1 cellular context compared by ENCODE assay signal in the genomic region with DNA sequence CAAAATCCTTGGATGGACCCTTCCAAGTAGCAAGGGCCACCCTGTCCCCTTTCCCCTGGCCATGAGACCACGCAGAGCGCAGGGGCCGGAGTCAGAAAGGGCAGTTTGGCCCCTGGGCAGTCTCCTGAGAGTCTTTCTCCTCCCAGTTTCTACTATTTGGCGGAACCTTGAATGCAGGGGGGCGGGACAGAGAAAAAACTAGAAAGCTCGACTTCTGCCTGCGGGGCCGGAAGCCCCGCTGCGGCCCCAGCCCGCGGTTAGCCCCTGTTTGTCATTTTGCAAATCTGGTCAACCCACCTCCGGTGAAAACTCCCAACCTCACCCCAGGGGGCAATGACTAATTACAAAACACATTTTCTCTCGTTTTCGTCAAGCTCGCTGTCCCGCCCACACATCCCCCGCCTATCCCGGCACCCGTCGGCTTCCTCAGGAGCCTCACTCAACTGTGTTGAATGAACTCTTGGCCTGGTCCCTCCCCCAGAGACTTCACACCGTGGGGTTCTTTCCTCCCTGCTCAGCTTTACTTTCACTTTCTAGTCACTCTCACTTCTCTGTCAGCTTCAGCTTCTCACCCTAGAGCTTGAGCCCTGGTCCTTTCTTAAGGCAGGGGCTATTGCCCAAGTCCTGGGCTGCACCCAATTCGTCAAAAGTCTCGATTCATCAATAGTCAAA.
TF ChIP-seq lines count a peak whose summit lies in the region.

No MANE protein-coding gene starts in this region.

TF ChIP-seq in K562, 482 proteins besides CTCF, POLR2A, EP300 and RAD21 (continued from another document and continues in another):
- TF ChIP-seq, protein P1, sequence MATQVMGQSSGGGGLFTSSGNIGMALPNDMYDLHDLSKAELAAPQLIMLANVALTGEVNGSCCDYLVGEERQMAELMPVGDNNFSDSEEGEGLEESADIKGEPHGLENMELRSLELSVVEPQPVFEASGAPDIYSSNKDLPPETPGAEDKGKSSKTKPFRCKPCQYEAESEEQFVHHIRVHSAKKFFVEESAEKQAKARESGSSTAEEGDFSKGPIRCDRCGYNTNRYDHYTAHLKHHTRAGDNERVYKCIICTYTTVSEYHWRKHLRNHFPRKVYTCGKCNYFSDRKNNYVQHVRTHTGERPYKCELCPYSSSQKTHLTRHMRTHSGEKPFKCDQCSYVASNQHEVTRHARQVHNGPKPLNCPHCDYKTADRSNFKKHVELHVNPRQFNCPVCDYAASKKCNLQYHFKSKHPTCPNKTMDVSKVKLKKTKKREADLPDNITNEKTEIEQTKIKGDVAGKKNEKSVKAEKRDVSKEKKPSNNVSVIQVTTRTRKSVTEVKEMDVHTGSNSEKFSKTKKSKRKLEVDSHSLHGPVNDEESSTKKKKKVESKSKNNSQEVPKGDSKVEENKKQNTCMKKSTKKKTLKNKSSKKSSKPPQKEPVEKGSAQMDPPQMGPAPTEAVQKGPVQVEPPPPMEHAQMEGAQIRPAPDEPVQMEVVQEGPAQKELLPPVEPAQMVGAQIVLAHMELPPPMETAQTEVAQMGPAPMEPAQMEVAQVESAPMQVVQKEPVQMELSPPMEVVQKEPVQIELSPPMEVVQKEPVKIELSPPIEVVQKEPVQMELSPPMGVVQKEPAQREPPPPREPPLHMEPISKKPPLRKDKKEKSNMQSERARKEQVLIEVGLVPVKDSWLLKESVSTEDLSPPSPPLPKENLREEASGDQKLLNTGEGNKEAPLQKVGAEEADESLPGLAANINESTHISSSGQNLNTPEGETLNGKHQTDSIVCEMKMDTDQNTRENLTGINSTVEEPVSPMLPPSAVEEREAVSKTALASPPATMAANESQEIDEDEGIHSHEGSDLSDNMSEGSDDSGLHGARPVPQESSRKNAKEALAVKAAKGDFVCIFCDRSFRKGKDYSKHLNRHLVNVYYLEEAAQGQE (CRISPR knock-in tag; IDR thresholded peaks at IDR 0.05; ENCODE audit: low read depth): no peak
- peak; percentile 73 for TF ChIP-seq DPF2 (IDR thresholded peaks at IDR 0.05)
- no peak for TF ChIP-seq TAL1 (IDR thresholded peaks at IDR 0.05)
- TF ChIP-seq NFATC3 (IDR thresholded peaks at IDR 0.05): no peak
- TF ChIP-seq KAT8 (IDR thresholded peaks at IDR 0.05; ENCODE audit: low read depth): no peak
- TF ChIP-seq, protein P2, sequence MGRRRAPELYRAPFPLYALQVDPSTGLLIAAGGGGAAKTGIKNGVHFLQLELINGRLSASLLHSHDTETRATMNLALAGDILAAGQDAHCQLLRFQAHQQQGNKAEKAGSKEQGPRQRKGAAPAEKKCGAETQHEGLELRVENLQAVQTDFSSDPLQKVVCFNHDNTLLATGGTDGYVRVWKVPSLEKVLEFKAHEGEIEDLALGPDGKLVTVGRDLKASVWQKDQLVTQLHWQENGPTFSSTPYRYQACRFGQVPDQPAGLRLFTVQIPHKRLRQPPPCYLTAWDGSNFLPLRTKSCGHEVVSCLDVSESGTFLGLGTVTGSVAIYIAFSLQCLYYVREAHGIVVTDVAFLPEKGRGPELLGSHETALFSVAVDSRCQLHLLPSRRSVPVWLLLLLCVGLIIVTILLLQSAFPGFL (CRISPR knock-in tag; IDR thresholded peaks at IDR 0.05): no peak
- peak in 1 of 3 experiments; percentile 8 for TF ChIP-seq YY1 (IDR thresholded peaks at IDR 0.05; ENCODE audit: borderline replicate concordance in 1 of 3, control insufficient read depth in 1 of 3, extremely low read depth in 1 of 3, insufficient read depth in 3 of 3, insufficient read length in 1 of 3, insufficient replicate concordance in 2 of 3, low read depth in 1 of 3, low read length in 2 of 3)
- TF ChIP-seq, protein P3, sequence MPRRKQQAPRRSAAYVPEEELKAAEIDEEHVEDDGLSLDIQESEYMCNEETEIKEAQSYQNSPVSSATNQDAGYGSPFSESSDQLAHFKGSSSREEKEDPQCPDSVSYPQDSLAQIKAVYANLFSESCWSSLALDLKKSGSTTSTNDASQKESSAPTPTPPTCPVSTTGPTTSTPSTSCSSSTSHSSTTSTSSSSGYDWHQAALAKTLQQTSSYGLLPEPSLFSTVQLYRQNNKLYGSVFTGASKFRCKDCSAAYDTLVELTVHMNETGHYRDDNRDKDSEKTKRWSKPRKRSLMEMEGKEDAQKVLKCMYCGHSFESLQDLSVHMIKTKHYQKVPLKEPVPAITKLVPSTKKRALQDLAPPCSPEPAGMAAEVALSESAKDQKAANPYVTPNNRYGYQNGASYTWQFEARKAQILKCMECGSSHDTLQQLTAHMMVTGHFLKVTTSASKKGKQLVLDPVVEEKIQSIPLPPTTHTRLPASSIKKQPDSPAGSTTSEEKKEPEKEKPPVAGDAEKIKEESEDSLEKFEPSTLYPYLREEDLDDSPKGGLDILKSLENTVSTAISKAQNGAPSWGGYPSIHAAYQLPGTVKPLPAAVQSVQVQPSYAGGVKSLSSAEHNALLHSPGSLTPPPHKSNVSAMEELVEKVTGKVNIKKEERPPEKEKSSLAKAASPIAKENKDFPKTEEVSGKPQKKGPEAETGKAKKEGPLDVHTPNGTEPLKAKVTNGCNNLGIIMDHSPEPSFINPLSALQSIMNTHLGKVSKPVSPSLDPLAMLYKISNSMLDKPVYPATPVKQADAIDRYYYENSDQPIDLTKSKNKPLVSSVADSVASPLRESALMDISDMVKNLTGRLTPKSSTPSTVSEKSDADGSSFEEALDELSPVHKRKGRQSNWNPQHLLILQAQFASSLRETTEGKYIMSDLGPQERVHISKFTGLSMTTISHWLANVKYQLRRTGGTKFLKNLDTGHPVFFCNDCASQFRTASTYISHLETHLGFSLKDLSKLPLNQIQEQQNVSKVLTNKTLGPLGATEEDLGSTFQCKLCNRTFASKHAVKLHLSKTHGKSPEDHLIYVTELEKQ (CRISPR knock-in tag; IDR thresholded peaks at IDR 0.05): no peak
- no peak for TF ChIP-seq NFXL1 (CRISPR knock-in tag; IDR thresholded peaks at IDR 0.05)
- TF ChIP-seq, protein P4, sequence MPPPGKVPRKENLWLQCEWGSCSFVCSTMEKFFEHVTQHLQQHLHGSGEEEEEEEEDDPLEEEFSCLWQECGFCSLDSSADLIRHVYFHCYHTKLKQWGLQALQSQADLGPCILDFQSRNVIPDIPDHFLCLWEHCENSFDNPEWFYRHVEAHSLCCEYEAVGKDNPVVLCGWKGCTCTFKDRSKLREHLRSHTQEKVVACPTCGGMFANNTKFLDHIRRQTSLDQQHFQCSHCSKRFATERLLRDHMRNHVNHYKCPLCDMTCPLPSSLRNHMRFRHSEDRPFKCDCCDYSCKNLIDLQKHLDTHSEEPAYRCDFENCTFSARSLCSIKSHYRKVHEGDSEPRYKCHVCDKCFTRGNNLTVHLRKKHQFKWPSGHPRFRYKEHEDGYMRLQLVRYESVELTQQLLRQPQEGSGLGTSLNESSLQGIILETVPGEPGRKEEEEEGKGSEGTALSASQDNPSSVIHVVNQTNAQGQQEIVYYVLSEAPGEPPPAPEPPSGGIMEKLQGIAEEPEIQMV (tag; conservative IDR thresholded peaks at IDR 0.05; ENCODE audit: low read depth): no peak
- TF ChIP-seq TARDBP (IDR thresholded peaks at IDR 0.05): peak; percentile 48; the same call in 1 of the 2 replicates
- no peak for TF ChIP-seq BCOR (IDR thresholded peaks at IDR 0.05)
- no peak for TF ChIP-seq CREBBP (IDR thresholded peaks at IDR 0.05; ENCODE audit: low read depth, low read length)
- no peak for TF ChIP-seq NFIX (CRISPR knock-in tag; IDR thresholded peaks at IDR 0.05; ENCODE audit: low read depth)
- TF ChIP-seq ZNF785 (CRISPR knock-in tag; IDR thresholded peaks at IDR 0.05): no peak
- TF ChIP-seq ZC3H8 (IDR thresholded peaks at IDR 0.05): no peak
- no peak for TF ChIP-seq SAFB (IDR thresholded peaks at IDR 0.05; ENCODE audit: borderline replicate concordance, low read depth, low read length)
- no peak for TF ChIP-seq BRF1 (IDR thresholded peaks at IDR 0.05; ENCODE audit: borderline replicate concordance, extremely low read depth, insufficient read length)
- TF ChIP-seq, protein P5, sequence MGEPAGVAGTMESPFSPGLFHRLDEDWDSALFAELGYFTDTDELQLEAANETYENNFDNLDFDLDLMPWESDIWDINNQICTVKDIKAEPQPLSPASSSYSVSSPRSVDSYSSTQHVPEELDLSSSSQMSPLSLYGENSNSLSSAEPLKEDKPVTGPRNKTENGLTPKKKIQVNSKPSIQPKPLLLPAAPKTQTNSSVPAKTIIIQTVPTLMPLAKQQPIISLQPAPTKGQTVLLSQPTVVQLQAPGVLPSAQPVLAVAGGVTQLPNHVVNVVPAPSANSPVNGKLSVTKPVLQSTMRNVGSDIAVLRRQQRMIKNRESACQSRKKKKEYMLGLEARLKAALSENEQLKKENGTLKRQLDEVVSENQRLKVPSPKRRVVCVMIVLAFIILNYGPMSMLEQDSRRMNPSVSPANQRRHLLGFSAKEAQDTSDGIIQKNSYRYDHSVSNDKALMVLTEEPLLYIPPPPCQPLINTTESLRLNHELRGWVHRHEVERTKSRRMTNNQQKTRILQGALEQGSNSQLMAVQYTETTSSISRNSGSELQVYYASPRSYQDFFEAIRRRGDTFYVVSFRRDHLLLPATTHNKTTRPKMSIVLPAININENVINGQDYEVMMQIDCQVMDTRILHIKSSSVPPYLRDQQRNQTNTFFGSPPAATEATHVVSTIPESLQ (CRISPR knock-in tag; IDR thresholded peaks at IDR 0.05): no peak
- TF ChIP-seq GTF2E2 (tag; IDR thresholded peaks at IDR 0.05): no peak
- no peak for TF ChIP-seq ZNF143 (CRISPR knock-in tag; IDR thresholded peaks at IDR 0.05)
- no peak for TF ChIP-seq ZNF830 (CRISPR knock-in tag; IDR thresholded peaks at IDR 0.05)
- no peak for TF ChIP-seq ZFP30 (CRISPR knock-in tag; IDR thresholded peaks at IDR 0.05; ENCODE audit: borderline replicate concordance)
- TF ChIP-seq COPS2 (conservative IDR thresholded peaks at IDR 0.05): no peak
- no peak for TF ChIP-seq MIER1 (IDR thresholded peaks at IDR 0.05; ENCODE audit: low read depth)
- TF ChIP-seq ESRRA (IDR thresholded peaks at IDR 0.05; ENCODE audit: borderline replicate concordance, low read depth): 0 out of 2 replicates have a peak, but pooled peaks have one; percentile 41
- TF ChIP-seq HIVEP1 (CRISPR knock-in tag; IDR thresholded peaks at IDR 0.05): no peak
- no peak for TF ChIP-seq THRAP3 (IDR thresholded peaks at IDR 0.05; ENCODE audit: borderline replicate concordance)
- TF ChIP-seq, protein P6, sequence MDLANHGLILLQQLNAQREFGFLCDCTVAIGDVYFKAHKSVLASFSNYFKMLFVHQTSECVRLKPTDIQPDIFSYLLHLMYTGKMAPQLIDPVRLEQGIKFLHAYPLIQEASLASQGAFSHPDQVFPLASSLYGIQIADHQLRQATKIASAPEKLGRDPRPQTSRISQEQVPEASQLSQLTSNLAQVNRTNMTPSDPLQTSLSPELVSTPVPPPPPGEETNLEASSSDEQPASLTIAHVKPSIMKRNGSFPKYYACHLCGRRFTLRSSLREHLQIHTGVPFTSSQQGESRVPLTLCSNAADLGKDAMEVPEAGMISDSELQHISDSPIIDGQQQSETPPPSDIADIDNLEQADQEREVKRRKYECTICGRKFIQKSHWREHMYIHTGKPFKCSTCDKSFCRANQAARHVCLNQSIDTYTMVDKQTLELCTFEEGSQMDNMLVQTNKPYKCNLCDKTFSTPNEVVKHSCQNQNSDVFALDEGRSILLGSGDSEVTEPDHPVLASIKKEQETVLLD (IDR thresholded peaks at IDR 0.05): no peak
- no peak for TF ChIP-seq NUFIP1 (IDR thresholded peaks at IDR 0.05; ENCODE audit: partially characterized antibody)
- TF ChIP-seq CBFA2T2 (conservative IDR thresholded peaks at IDR 0.05): 0 out of 2 replicates have a peak, but pooled peaks have one; percentile 11
- TF ChIP-seq C11orf30 (IDR thresholded peaks at IDR 0.05; ENCODE audit: low read depth): peak; percentile 40; the same call in 1 of the 2 replicates
- TF ChIP-seq NFIC (IDR thresholded peaks at IDR 0.05): no peak
- TF ChIP-seq HDAC3 (IDR thresholded peaks at IDR 0.05; ENCODE audit: borderline replicate concordance, partially characterized antibody): no peak
- no peak for TF ChIP-seq BRCA1 (IDR thresholded peaks at IDR 0.05)
- no peak for TF ChIP-seq BRCA1 (CRISPR knock-in tag; IDR thresholded peaks at IDR 0.05)
- TF ChIP-seq NCOA4 (IDR thresholded peaks at IDR 0.05; ENCODE audit: partially characterized antibody): no peak
- TF ChIP-seq MEF2A (IDR thresholded peaks at IDR 0.05; ENCODE audit: control insufficient read depth, low read depth, low read length): no peak
- 0 out of 4 replicates have a peak, but pooled peaks of 1 of the 2 experiments have one; percentile 35 for TF ChIP-seq ETV6 (IDR thresholded peaks at IDR 0.05; ENCODE audit: borderline replicate concordance in 1 of 2, low read depth in 2 of 2, low read length in 1 of 2)
- TF ChIP-seq ETV6 (CRISPR knock-in tag; IDR thresholded peaks at IDR 0.05; ENCODE audit: borderline replicate concordance): no peak
- no peak for TF ChIP-seq HNRNPUL1 (IDR thresholded peaks at IDR 0.05; ENCODE audit: low read length)
- TF ChIP-seq, protein P7, sequence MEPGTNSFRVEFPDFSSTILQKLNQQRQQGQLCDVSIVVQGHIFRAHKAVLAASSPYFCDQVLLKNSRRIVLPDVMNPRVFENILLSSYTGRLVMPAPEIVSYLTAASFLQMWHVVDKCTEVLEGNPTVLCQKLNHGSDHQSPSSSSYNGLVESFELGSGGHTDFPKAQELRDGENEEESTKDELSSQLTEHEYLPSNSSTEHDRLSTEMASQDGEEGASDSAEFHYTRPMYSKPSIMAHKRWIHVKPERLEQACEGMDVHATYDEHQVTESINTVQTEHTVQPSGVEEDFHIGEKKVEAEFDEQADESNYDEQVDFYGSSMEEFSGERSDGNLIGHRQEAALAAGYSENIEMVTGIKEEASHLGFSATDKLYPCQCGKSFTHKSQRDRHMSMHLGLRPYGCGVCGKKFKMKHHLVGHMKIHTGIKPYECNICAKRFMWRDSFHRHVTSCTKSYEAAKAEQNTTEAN (CRISPR knock-in tag; IDR thresholded peaks at IDR 0.05): no peak
- no peak for TF ChIP-seq ZNF41 (CRISPR knock-in tag; conservative IDR thresholded peaks at IDR 0.05)
- TF ChIP-seq XRCC3 (IDR thresholded peaks at IDR 0.05): no peak
- TF ChIP-seq, protein P8, sequence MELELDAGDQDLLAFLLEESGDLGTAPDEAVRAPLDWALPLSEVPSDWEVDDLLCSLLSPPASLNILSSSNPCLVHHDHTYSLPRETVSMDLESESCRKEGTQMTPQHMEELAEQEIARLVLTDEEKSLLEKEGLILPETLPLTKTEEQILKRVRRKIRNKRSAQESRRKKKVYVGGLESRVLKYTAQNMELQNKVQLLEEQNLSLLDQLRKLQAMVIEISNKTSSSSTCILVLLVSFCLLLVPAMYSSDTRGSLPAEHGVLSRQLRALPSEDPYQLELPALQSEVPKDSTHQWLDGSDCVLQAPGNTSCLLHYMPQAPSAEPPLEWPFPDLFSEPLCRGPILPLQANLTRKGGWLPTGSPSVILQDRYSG (tag; conservative IDR thresholded peaks at IDR 0.05; ENCODE audit: low read depth): no peak
- peak; percentile 40; the same call in 1 of the 2 replicates for TF ChIP-seq NFE2 (IDR thresholded peaks at IDR 0.05; ENCODE audit: low read depth)
- peak; percentile 41 for TF ChIP-seq TAF9B (IDR thresholded peaks at IDR 0.05; ENCODE audit: partially characterized antibody)
- TF ChIP-seq ZNF384 (IDR thresholded peaks at IDR 0.05; ENCODE audit: low read depth, low read length): peak; percentile 52; the same call in 1 of the 2 replicates
- TF ChIP-seq ZC3H4 (CRISPR knock-in tag; IDR thresholded peaks at IDR 0.05; ENCODE audit: borderline replicate concordance): no peak
- no peak for TF ChIP-seq ETS2 (tag; IDR thresholded peaks at IDR 0.05; ENCODE audit: borderline replicate concordance, poor library complexity, severe bottlenecking)
- TF ChIP-seq MTA1 (IDR thresholded peaks at IDR 0.05; ENCODE audit: borderline replicate concordance): no peak; the same call in 1 of the 2 replicates
- peak; percentile 62 for TF ChIP-seq SMARCA4 (IDR thresholded peaks at IDR 0.05)
- TF ChIP-seq STAT5B (CRISPR knock-in tag; IDR thresholded peaks at IDR 0.05): no peak
